10 cellular contexts compared by ENCODE assay signal in genomic region chr20:36875093-36875492, GRCh38. TPM values are rescaled to one million over a fixed set of nuclear protein-coding genes. Genes with fewer than 3 reads are reported as not detected.
"Had no signal": no experiment of that assay in that cellular context is flagged by ENCODE, and none has a peak within 500 bp of the region (broad histone marks: within the 10 kb centered on the region; RNA-seq: fewer than 3 reads in every experiment).

No MANE protein-coding gene starts in this region.

RNA-seq across cellular contexts. Expression of gene TLDC2, which starts 0.8 kb away (rescaled TPM):
- total RNA-seq: activated CD4-positive, alpha-beta T cell treated with anti-CD3 and anti-CD28 coated beads, Interleukin-2, amount 10 ng/mL, durations not matched to agents 24 days and 14 days; activated CD8-positive, alpha-beta memory T cell treated with anti-CD3 and anti-CD28 coated beads for 36 hours; activated CD8-positive, alpha-beta T cell treated with anti-CD3 and anti-CD28 coated beads for 36 hours; activated naive CD8-positive, alpha-beta T cell treated with anti-CD3 and anti-CD28 coated beads for 36 hours; activated T-cell treated with anti-CD3 and anti-CD28 coated beads, Interleukin-2, amount 50 U/mL, for 72 hours; activated T-helper 17 cell treated with anti-CD3 and anti-CD28 coated beads, Interleukin-2, amount 50 U/mL, for 72 hours; cardiac muscle cell; LHCN-M2; RPMI7951; SJSA1 had no signal
- polyA plus RNA-seq: cardiac muscle cell had no signal
